ENCODE assay signal across 12 cellular contexts in the genomic region with DNA sequence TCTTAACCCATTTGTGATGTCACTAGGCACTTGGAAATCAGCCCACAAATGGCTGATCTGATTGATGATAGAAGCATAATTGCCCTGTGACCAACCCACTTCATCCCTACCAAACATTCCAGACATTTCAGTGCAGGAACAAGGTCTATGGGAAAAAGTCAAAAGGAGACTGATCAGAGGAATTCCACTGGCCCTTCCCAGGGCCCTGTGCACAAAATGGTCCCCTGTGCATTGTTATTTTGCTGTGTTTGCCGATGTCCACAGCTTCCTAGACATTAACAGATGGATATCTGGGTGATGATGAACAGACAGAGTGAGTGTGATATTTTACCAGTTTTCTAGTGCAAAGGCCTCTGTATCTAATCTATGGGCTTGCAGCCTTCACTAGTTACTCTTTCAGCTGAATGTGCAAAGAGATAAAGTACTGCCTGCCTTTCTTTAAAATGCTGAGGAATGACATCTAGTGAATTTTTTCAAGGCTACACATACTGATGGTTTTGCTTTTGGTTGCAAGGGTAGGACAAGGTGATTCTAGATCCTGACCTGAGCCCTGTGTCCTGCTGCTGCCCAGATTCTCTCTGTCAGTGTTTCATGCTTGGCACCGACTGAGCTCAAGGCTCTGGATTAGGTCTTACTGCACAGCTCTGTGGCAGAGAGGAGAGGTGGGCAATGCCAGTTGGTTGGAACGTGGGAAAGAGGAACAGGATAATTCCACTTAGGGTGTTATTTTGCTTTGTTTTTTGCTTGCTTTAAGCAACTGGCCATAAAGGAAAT. TPM values are rescaled to one million over a fixed set of nuclear protein-coding genes. Genes with fewer than 3 reads are reported as not detected.
DNase-seq lines count a peak whose midpoint lies in the region; ATAC-seq, FAIRE-seq and TF ChIP-seq lines count a peak whose summit lies in the region.
"Had no signal": no experiment of that assay in that cellular context is flagged by ENCODE, and none has a peak within 500 bp of the region (broad histone marks: within the 10 kb centered on the region; RNA-seq: fewer than 3 reads in every experiment).

No MANE protein-coding gene starts in this region.

- FAIRE-seq in endothelial cell of umbilical vein (lab: Jason Lieb, UNC), result no peak

- H3F3A ChIP-seq in MM.1S (ENCODE audit: insufficient read depth, low read length), result no peaks in the 10 kb centered on the region

- ATAC-seq in HG03095 (IDR thresholded peaks at IDR 0.05; ENCODE audit: unreplicated experiment), result no peak

- intact Hi-C loops in endothelial cell of umbilical vein (cut with micrococcal nuclease) (no loop called here), tibial artery (cut with DNase I; ENCODE audit: low total_unique reads) (loop anchor here (5.0 to 10.0 kb wide), 2 partner anchors 53 to 140 kb away; no protein-coding TSS in a partner anchor)

- DNase-seq in SK-N-DZ (ENCODE audit: low spot score) (peak; percentile 37), endothelial cell of umbilical vein (ENCODE audit: low read depth, low spot score) (peak; percentile 79), lung microvascular endothelial cell (ENCODE audit: low read depth in 2 of 2) (peak; percentile 41 to 90), tibial artery (peak; percentile 37 to 77), NCI-H748 (lab: John Stamatoyannopoulos, UW; ENCODE audit: unreplicated experiment) (no peak), MM.1S (no peak), hippocampal formation (lab: John Stamatoyannopoulos, UW) (no peak)
- DNase-seq: DMS153; NCI-H2107; stimulated activated CD4-positive, alpha-beta T cell treated with anti-CD3 and anti-CD28 coated beads, Interleukin-4, amount 100 ng/mL, for 4 hours had no signal

- H3K36me3 ChIP-seq in endothelial cell of umbilical vein (ENCODE audit: control insufficient read depth in 2 of 2, extremely low read depth in 1 of 2, insufficient read depth in 2 of 2, low read length in 2 of 2), result peaks cover 0 to 3% of the 10 kb centered on the region in 2 experiments
- H3K36me3 ChIP-seq in tibial artery, result no peaks in the 10 kb centered on the region
- no peaks in the 10 kb centered on the region for H3K36me3 ChIP-seq in MM.1S (replicated peaks; ENCODE audit: insufficient read depth, low read length)
- H3K36me3 ChIP-seq: neutrophil had no signal

- H3K9ac ChIP-seq in endothelial cell of umbilical vein (replicated peaks; ENCODE audit: extremely low read depth, insufficient read depth, low read length) (no peak overlapping the region), MM.1S (ENCODE audit: low read length) (no peak overlapping the region)

- CTCF ChIA-PET in endothelial cell of umbilical vein (lab: Charles Lee), result interaction anchor here (1.3 kb wide), 1 partner anchor 39 kb away, joined by 3 read pairs; no protein-coding TSS in a partner anchor

- H3K9me1 ChIP-seq in endothelial cell of umbilical vein (replicated peaks; ENCODE audit: control insufficient read depth, extremely low read depth, insufficient read depth, low read length), result no peaks in the 10 kb centered on the region

- no peaks in the 10 kb centered on the region for H3K9me2 ChIP-seq in MM.1S (replicated peaks; ENCODE audit: insufficient read depth, low read length)

- H3K27me3 ChIP-seq in endothelial cell of umbilical vein (ENCODE audit: control insufficient read depth in 2 of 2, insufficient read depth in 2 of 2, low read length in 2 of 2) (no peaks in the 10 kb centered on the region), tibial artery (no peaks in the 10 kb centered on the region), MM.1S (replicated peaks; ENCODE audit: insufficient read depth, low read length) (no peaks in the 10 kb centered on the region; the same call in 1 of the 2 replicates)
- H3K27me3 ChIP-seq: neutrophil had no signal

- POLR2A ChIA-PET in endothelial cell of umbilical vein (lab: Charles Lee), result no interaction called here

- dilution Hi-C loops in endothelial cell of umbilical vein (cut with MboI; ENCODE audit: extremely low pct_ligation_motif_present, low sequenced_read_pairs), result no loop called here

- H3K4me1 ChIP-seq in endothelial cell of umbilical vein (ENCODE audit: control insufficient read depth, extremely low read depth, insufficient read depth, low read length) (peaks cover 8% of the 10 kb centered on the region), tibial artery (peaks cover 0 to 98% (median 41%) of the 10 kb centered on the region in 4 donors), MM.1S (ENCODE audit: low read length) (no peaks in the 10 kb centered on the region)

- H3K79me2 ChIP-seq in endothelial cell of umbilical vein (ENCODE audit: control insufficient read depth, insufficient read depth, low read length) (peaks cover 84% of the 10 kb centered on the region), MM.1S (ENCODE audit: low read length) (no peaks in the 10 kb centered on the region)

- H4K20me1 ChIP-seq in endothelial cell of umbilical vein (replicated peaks; ENCODE audit: control insufficient read depth, extremely low read depth, insufficient read depth, low read length) (no peaks in the 10 kb centered on the region), MM.1S (ENCODE audit: insufficient read depth, low read length) (no peaks in the 10 kb centered on the region)

- BruUV-seq in endothelial cell of umbilical vein (replicated peaks; lab: Mats Ljungman, UMichigan), result no TSS peak

- no peak overlapping the region for H3K4me3 ChIP-seq in endothelial cell of umbilical vein (replicated peaks in 1 of 3; ENCODE audit: insufficient read depth in 1 of 3, low read depth in 1 of 3, low read length in 3 of 3)
- H3K4me3 ChIP-seq in tibial artery, result no peak overlapping the region
- H3K4me3 ChIP-seq in MM.1S (ENCODE audit: low read length), result no peak overlapping the region

- no peak for TF ChIP-seq CTCF in endothelial cell of umbilical vein (IDR thresholded peaks at IDR 0.05; ENCODE audit: extremely low read depth in 1 of 2, insufficient read depth in 1 of 2, low read depth in 1 of 2, low read length in 2 of 2)
- TF ChIP-seq CTCF in tibial artery (IDR thresholded peaks at IDR 0.05), result no peak
- TF ChIP-seq CTCF in MM.1S (IDR thresholded peaks at IDR 0.05; ENCODE audit: low read length), result no peak

- TF ChIP-seq POLR2A in endothelial cell of umbilical vein (IDR thresholded peaks at IDR 0.05; ENCODE audit: low read depth, low read length), result no peak

- H2AFZ ChIP-seq in endothelial cell of umbilical vein (ENCODE audit: low read depth, low read length), result no peak overlapping the region
- H2AFZ ChIP-seq in MM.1S (ENCODE audit: low read length), result no peak overlapping the region

- no peak overlapping the region for H3K27ac ChIP-seq in endothelial cell of umbilical vein (ENCODE audit: insufficient read depth, low read depth, low read length)
- peak overlapping the region; percentile 83 to 89 for H3K27ac ChIP-seq in tibial artery
- no peak overlapping the region for H3K27ac ChIP-seq in MM.1S (ENCODE audit: low read length)
- H3K27ac ChIP-seq: neutrophil had no signal

- H3K9me3 ChIP-seq in endothelial cell of umbilical vein (replicated peaks; ENCODE audit: control insufficient read depth, insufficient read depth, low read length) (no peaks in the 10 kb centered on the region), tibial artery (no peaks in the 10 kb centered on the region), MM.1S (replicated peaks; ENCODE audit: insufficient read depth, low read length) (no peaks in the 10 kb centered on the region)
- H3K9me3 ChIP-seq: neutrophil had no signal

- no peak overlapping the region for H3K4me2 ChIP-seq in endothelial cell of umbilical vein (ENCODE audit: insufficient read depth, low read length)
- no peak overlapping the region for H3K4me2 ChIP-seq in MM.1S (ENCODE audit: low read depth, low read length)

TF ChIP-seq in endothelial cell of umbilical vein, 7 proteins besides CTCF, POLR2A, EP300 and RAD21:
- TF ChIP-seq, protein P1, sequence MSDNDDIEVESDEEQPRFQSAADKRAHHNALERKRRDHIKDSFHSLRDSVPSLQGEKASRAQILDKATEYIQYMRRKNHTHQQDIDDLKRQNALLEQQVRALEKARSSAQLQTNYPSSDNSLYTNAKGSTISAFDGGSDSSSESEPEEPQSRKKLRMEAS (IDR thresholded peaks at IDR 0.05; ENCODE audit: insufficient read depth, insufficient read length), result no peak
- no peak for TF ChIP-seq EZH2 (IDR thresholded peaks at IDR 0.05; ENCODE audit: borderline replicate concordance, low read depth, low read length, severe bottlenecking)
- no peak for TF ChIP-seq JUN (IDR thresholded peaks at IDR 0.05; ENCODE audit: borderline replicate concordance, insufficient read depth, insufficient read length, low read depth)
- peak; percentile 13 for TF ChIP-seq POLR2AphosphoS5 (IDR thresholded peaks at IDR 0.05; ENCODE audit: insufficient read depth, low read depth, low read length)
- no peak for TF ChIP-seq FOS (IDR thresholded peaks at IDR 0.05; ENCODE audit: borderline replicate concordance, insufficient read depth, low read length)
- TF ChIP-seq MYC (IDR thresholded peaks at IDR 0.05; ENCODE audit: low read depth, low read length), result no peak
- TF ChIP-seq GATA2 (IDR thresholded peaks at IDR 0.05; ENCODE audit: insufficient read depth, insufficient read length, low read depth, low read length), result no peak
TF ChIP-seq in endothelial cell of umbilical vein: peak in this region for 1.

RNA-seq across cellular contexts. Expression of a gene that starts 55.4 kb away (rescaled TPM):
- polyA plus RNA-seq in SK-N-DZ (2014; cell fraction: cytosol; rRNA removed), result 16.3 and 19.1 TPM in 2 replicates
- polyA plus RNA-seq in SK-N-DZ (2014; cell fraction: nucleus; rRNA removed), result 19.3 and 21.5 TPM in 2 replicates
- total RNA-seq in endothelial cell of umbilical vein (307 and 313 TPM in 2 replicates), lung microvascular endothelial cell (198 and 235 TPM in 2 replicates)
- 136 and 148 TPM in 2 replicates for polyA plus RNA-seq in endothelial cell of umbilical vein
- polyA plus RNA-seq in endothelial cell of umbilical vein (2011; cell fraction: cytosol; rRNA removed), result 186 and 212 TPM in 2 replicates
- 346 and 400 TPM in 2 replicates for polyA plus RNA-seq in endothelial cell of umbilical vein (2011; cell fraction: nucleus; rRNA removed)
- 259 and 283 TPM in 2 replicates for polyA plus RNA-seq in endothelial cell of umbilical vein (2012)
- polyA minus RNA-seq in endothelial cell of umbilical vein, result 325 and 347 TPM in 2 replicates
- polyA minus RNA-seq in endothelial cell of umbilical vein (2011; cell fraction: cytosol; rRNA and poly(A)+ RNA removed), result 28.8 TPM
- 320 and 528 TPM in 2 replicates for polyA minus RNA-seq in endothelial cell of umbilical vein (2011; cell fraction: nucleus; rRNA and poly(A)+ RNA removed)

Comparison
In these comparisons a context has a peak if more than half of its experiments do, and no peak if none do; other contexts are left out.
1. DNase-seq: peak in SK-N-DZ (single experiment), endothelial cell of umbilical vein (single experiment), lung microvascular endothelial cell (2 of 2) and tibial artery (2 of 2); none in NCI-H748 (single experiment), MM.1S (single experiment) and hippocampal formation (0 of 2).
2. H3K27ac ChIP-seq: peak in tibial artery (2 of 2); none in endothelial cell of umbilical vein (single experiment) and MM.1S (single experiment).